ENCODE assay signal across 18 cellular contexts in genomic region chr2:178066890-178067669, GRCh38. TPM values are rescaled to one million over a fixed set of nuclear protein-coding genes. Genes with fewer than 3 reads are reported as not detected.
DNase-seq lines count a peak whose midpoint lies in the region; ATAC-seq and TF ChIP-seq lines count a peak whose summit lies in the region.
"Had no signal": no experiment of that assay in that cellular context is flagged by ENCODE, and none has a peak within 500 bp of the region (broad histone marks: within the 10 kb centered on the region; RNA-seq: fewer than 3 reads in every experiment).

No MANE protein-coding gene starts in this region.

- no peaks in the 10 kb centered on the region for H3K4me1 ChIP-seq in OCI-LY7 (ENCODE audit: insufficient read depth, low read length, poor library complexity, severe bottlenecking)

- TF ChIP-seq CTCF in kidney epithelial cell (IDR thresholded peaks at IDR 0.05; ENCODE audit: insufficient read depth, low read length, poor library complexity, severe bottlenecking) (no peak), OCI-LY7 (conservative IDR thresholded peaks at IDR 0.05; ENCODE audit: low read length) (no peak)

- intact Hi-C loops in OCI-LY7 (cut with micrococcal nuclease; ENCODE audit: unreplicated experiment), result no loop called here

- DNase-seq in DMS53 (lab: John Stamatoyannopoulos, UW), result peak; percentile 91
- peak; percentile 30 for DNase-seq in GM03348 (ENCODE audit: low spot score)
- DNase-seq in NCI-H446 treated with DMSO at 0.1 percent for 48 hours (lab: John Stamatoyannopoulos, UW), result peak; percentile 58
- DNase-seq in kidney epithelial cell (ENCODE audit: low read depth), result peak; percentile 61
- DNase-seq in OCI-LY7 (ENCODE audit: low spot score), result no peak
- DNase-seq in NCI-H774 (lab: John Stamatoyannopoulos, UW), result no peak
- DNase-seq: activated CD4-positive, alpha-beta memory T cell treated with anti-CD3 and anti-CD28 coated beads, Interleukin-2, amount 10 ng/mL, durations not matched to agents 7 days and 5 days; activated naive CD8-positive, alpha-beta T cell treated with anti-CD3 and anti-CD28 coated beads, Interleukin-2, amount 10 ng/mL, durations not matched to agents 7 days and 5 days; activated T-cell treated with anti-CD3 and anti-CD28 coated beads, Interleukin-2, amount 50 U/mL, for 48 hours; HFFc6; immature natural killer cell; naive B cell; ovary; stimulated activated CD4-positive, alpha-beta T cell treated with anti-CD3 and anti-CD28 coated beads, Interleukin-4, amount 100 ng/mL, for 24 hours had no signal

- no TSS peak for BruUV-seq in OCI-LY7 (replicated peaks; lab: Mats Ljungman, UMichigan)

- H3K36me3 ChIP-seq in kidney epithelial cell (ENCODE audit: control insufficient read depth, insufficient read depth, low read length) (no peaks in the 10 kb centered on the region), OCI-LY7 (ENCODE audit: insufficient read depth, low read length) (no peaks in the 10 kb centered on the region)
- H3K36me3 ChIP-seq: BLaER1 treated with 17β-estradiol and CSF1 and Interleukin-3, amounts not matched to agents 10 nM and 100 nM; ovary had no signal

- H3K9me3 ChIP-seq in OCI-LY7 (ENCODE audit: low read length), result no peaks in the 10 kb centered on the region
- H3K9me3 ChIP-seq: ovary had no signal

- POLR2A ChIA-PET in OCI-LY7 (lab: Charles Lee), result no interaction called here

- CTCF ChIA-PET in OCI-LY7 (lab: Charles Lee; ENCODE audit: unreplicated experiment), result no interaction called here

- H3K4me2 ChIP-seq in OCI-LY7 (ENCODE audit: low read length), result no peak overlapping the region

- H3K4me3 ChIP-seq in kidney epithelial cell (ENCODE audit: low read depth, low read length), result no peak overlapping the region
- H3K4me3 ChIP-seq in OCI-LY7 (ENCODE audit: low read depth, low read length, poor library complexity, severe bottlenecking), result no peak overlapping the region
- H3K4me3 ChIP-seq: BLaER1 treated with 17β-estradiol and CSF1 and Interleukin-3, amounts not matched to agents 10 nM and 100 nM; ovary had no signal

- H3K79me2 ChIP-seq in OCI-LY7 (ENCODE audit: insufficient read depth, low read depth, low read length), result no peaks in the 10 kb centered on the region

- no peak overlapping the region for H3K27ac ChIP-seq in OCI-LY7 (ENCODE audit: low read depth, low read length, poor library complexity, severe bottlenecking)
- H3K27ac ChIP-seq: BLaER1 treated with 17β-estradiol and CSF1 and Interleukin-3, amounts not matched to agents 10 nM and 100 nM; ovary; VCaP had no signal

- no peaks in the 10 kb centered on the region for H4K20me1 ChIP-seq in OCI-LY7 (ENCODE audit: insufficient read depth, low read length)
- H4K20me1 ChIP-seq: BLaER1 treated with 17β-estradiol and CSF1 and Interleukin-3, amounts not matched to agents 10 nM and 100 nM had no signal

- no peak overlapping the region for H2AFZ ChIP-seq in OCI-LY7 (ENCODE audit: low read length)

- no peaks in the 10 kb centered on the region for H3K27me3 ChIP-seq in kidney epithelial cell (ENCODE audit: control insufficient read depth, insufficient read depth, low read length)
- H3K27me3 ChIP-seq: BLaER1 treated with 17β-estradiol and CSF1 and Interleukin-3, amounts not matched to agents 10 nM and 100 nM; ovary had no signal

- no peaks in the 10 kb centered on the region for H3K9me2 ChIP-seq in OCI-LY7 (ENCODE audit: insufficient read depth, low read length)

- ATAC-seq in GM19035 (IDR thresholded peaks at IDR 0.05; ENCODE audit: unreplicated experiment), result no peak

RNA-seq across cellular contexts. Expression of gene PDE11A, which starts 5.5 kb away (rescaled TPM):
- total RNA-seq in kidney epithelial cell, result 0.13 and 0.21 TPM in 2 replicates
- total RNA-seq in OCI-LY7 (2014; rRNA removed; shearing (Covaris generic)), result 0.03 and 0.10 TPM in 2 replicates
- total RNA-seq in OCI-LY7 (2022), result not detected in 2 replicates
- total RNA-seq: activated CD4-positive, alpha-beta memory T cell treated with anti-CD3 and anti-CD28 coated beads, Interleukin-2, amount 10 ng/mL, durations not matched to agents 7 days and 5 days; activated naive CD8-positive, alpha-beta T cell treated with anti-CD3 and anti-CD28 coated beads, Interleukin-2, amount 10 ng/mL, durations not matched to agents 7 days and 5 days; lung microvascular endothelial cell had no signal

RNA-seq across cellular contexts. Expression of gene RBM45, which starts 45.2 kb away (rescaled TPM):
- total RNA-seq in kidney epithelial cell, result 7.6 and 17.2 TPM in 2 replicates
- 13.2 and 13.9 TPM in 2 replicates for total RNA-seq in OCI-LY7 (2014; rRNA removed; shearing (Covaris generic))
- total RNA-seq in OCI-LY7 (2022), result 18.1 and 22.5 TPM in 2 replicates

Comparison
In these comparisons a context has a peak if more than half of its experiments do, and no peak if none do; other contexts are left out.
1. DNase-seq: peak in DMS53 (single experiment), GM03348 (single experiment), NCI-H446 treated with DMSO at 0.1 percent for 48 hours (single experiment) and kidney epithelial cell (single experiment); none in OCI-LY7 (single experiment) and NCI-H774 (single experiment).